In genomic region chr13:44566601-44567000, GRCh38 we compare ENCODE assay signal across 2 cellular contexts.
TF ChIP-seq lines count a peak whose summit lies in the region.

No MANE protein-coding gene starts in this region.

TF ChIP-seq in SK-N-SH, 30 proteins besides CTCF, POLR2A, EP300 and RAD21 (continued from another document):
- TF ChIP-seq RFX5 (IDR thresholded peaks at IDR 0.05; ENCODE audit: low read length) (no peak), TEAD4 (IDR thresholded peaks at IDR 0.05; ENCODE audit: borderline replicate concordance, insufficient read depth) (no peak), SIN3A (IDR thresholded peaks at IDR 0.05; ENCODE audit: borderline replicate concordance, low read depth, low read length) (no peak), POLR2AphosphoS5 (IDR thresholded peaks at IDR 0.05; ENCODE audit: low read depth, low read length) (no peak)

TF ChIP-seq in SK-N-SH treated with all-trans-retinoic acid at 6 μM for 48 hours, 23 proteins besides CTCF, POLR2A, EP300 and RAD21 (continued from another document):
- TF ChIP-seq TSHZ2 (CRISPR knock-in tag; IDR thresholded peaks at IDR 0.05) = no peak
- no peak for TF ChIP-seq RARB (CRISPR knock-in tag; IDR thresholded peaks at IDR 0.05)
- no peak for TF ChIP-seq ZNF70 (CRISPR knock-in tag; IDR thresholded peaks at IDR 0.05)
- TF ChIP-seq OSR1 (CRISPR knock-in tag; IDR thresholded peaks at IDR 0.05) = no peak
- no peak for TF ChIP-seq BACH2 (CRISPR knock-in tag; IDR thresholded peaks at IDR 0.05; ENCODE audit: borderline replicate concordance)
- TF ChIP-seq ZNF565 (CRISPR knock-in tag; conservative IDR thresholded peaks at IDR 0.05; ENCODE audit: low read depth) = no peak
- no peak for TF ChIP-seq GLIS3 (CRISPR knock-in tag; IDR thresholded peaks at IDR 0.05)
- no peak for TF ChIP-seq TOX (CRISPR knock-in tag; IDR thresholded peaks at IDR 0.05; ENCODE audit: borderline replicate concordance)
- TF ChIP-seq ARNTL (CRISPR knock-in tag; IDR thresholded peaks at IDR 0.05; ENCODE audit: borderline replicate concordance, low read depth) = no peak
- TF ChIP-seq ZC3H10 (CRISPR knock-in tag; IDR thresholded peaks at IDR 0.05) = no peak
- TF ChIP-seq ZFP30 (CRISPR knock-in tag; IDR thresholded peaks at IDR 0.05) = no peak
- no peak for TF ChIP-seq SNAI2 (CRISPR knock-in tag; IDR thresholded peaks at IDR 0.05)
- no peak for TF ChIP-seq CSDC2 (CRISPR knock-in tag; IDR thresholded peaks at IDR 0.05)
TF ChIP-seq in SK-N-SH treated with all-trans-retinoic acid at 6 μM for 48 hours: peak in this region for 0.
